ENCODE assay signal across 15 cellular contexts in genomic region chr2:112256654-112257053, GRCh38.
"Had no signal": no experiment of that assay in that cellular context is flagged by ENCODE, and none has a peak within 500 bp of the region (broad histone marks: within the 10 kb centered on the region; RNA-seq: fewer than 3 reads in every experiment).

No MANE protein-coding gene starts in this region.

- H3K9me3 Mint-ChIP-seq: activated B cell treated with CpG ODN at 0.5 μM for 24 hours; activated CD4-positive, alpha-beta T cell treated with anti-CD3 and anti-CD28 coated beads, Interleukin-2, amount 10 ng/mL, durations not matched to agents 7 days and 5 days; activated naive CD4-positive, alpha-beta T cell treated with anti-CD3 and anti-CD28 coated beads, Interleukin-2, amount 10 ng/mL, durations not matched to agents 7 days and 5 days; activated T-helper 17 cell treated with anti-CD3 and anti-CD28 coated beads, Interleukin-2, amount 50 U/mL, for 72 hours; stimulated activated effector memory CD8-positive, alpha-beta T cell treated with anti-CD3 and anti-CD28 coated beads, Interleukin-12 subunit alpha, Interleukin-12 subunit beta, amount 100 ng/mL, for 72 hours had no signal

- H3K27ac Mint-ChIP-seq: activated B cell treated with CpG ODN at 0.5 μM for 24 hours; activated CD4-positive, alpha-beta T cell treated with anti-CD3 and anti-CD28 coated beads, Interleukin-2, amount 10 ng/mL, durations not matched to agents 7 days and 5 days; activated naive CD4-positive, alpha-beta T cell treated with anti-CD3 and anti-CD28 coated beads, Interleukin-2, amount 10 ng/mL, durations not matched to agents 7 days and 5 days; activated T-helper 17 cell treated with anti-CD3 and anti-CD28 coated beads, Interleukin-2, amount 50 U/mL, for 72 hours; neural progenitor cell; stimulated activated effector memory CD8-positive, alpha-beta T cell treated with anti-CD3 and anti-CD28 coated beads, Interleukin-12 subunit alpha, Interleukin-12 subunit beta, amount 100 ng/mL, for 72 hours had no signal

- H3K9me3 ChIP-seq: adrenal gland, tibial nerve, vagina had no signal

- H3K27me3 Mint-ChIP-seq: activated B cell treated with CpG ODN at 0.5 μM for 24 hours; activated CD4-positive, alpha-beta T cell treated with anti-CD3 and anti-CD28 coated beads, Interleukin-2, amount 10 ng/mL, durations not matched to agents 7 days and 5 days; activated T-helper 17 cell treated with anti-CD3 and anti-CD28 coated beads, Interleukin-2, amount 50 U/mL, for 72 hours had no signal

- H3K27me3 ChIP-seq: adrenal gland, neural progenitor cell, tibial nerve, vagina had no signal

- H3K36me3 ChIP-seq: adrenal gland, neural progenitor cell, tibial nerve, vagina had no signal

- DNase-seq: activated B cell treated with CpG ODN at 0.5 μM for 24 hours; activated CD4-positive, alpha-beta T cell treated with anti-CD3 and anti-CD28 coated beads, Interleukin-2, amount 10 ng/mL, durations not matched to agents 7 days and 5 days; activated CD8-positive, alpha-beta memory T cell treated with anti-CD3 and anti-CD28 coated beads for 24 hours; activated naive CD4-positive, alpha-beta T cell treated with anti-CD3 and anti-CD28 coated beads, Interleukin-2, amount 10 ng/mL, durations not matched to agents 7 days and 5 days; adrenal gland; central memory CD4-positive, alpha-beta T cell; cortex of kidney; effector CD8-positive, alpha-beta T cell; posterior cingulate gyrus; T1000 had no signal

- H3K4me3 Mint-ChIP-seq: activated B cell treated with CpG ODN at 0.5 μM for 24 hours; activated naive CD4-positive, alpha-beta T cell treated with anti-CD3 and anti-CD28 coated beads, Interleukin-2, amount 10 ng/mL, durations not matched to agents 7 days and 5 days; activated T-helper 17 cell treated with anti-CD3 and anti-CD28 coated beads, Interleukin-2, amount 50 U/mL, for 72 hours; neural progenitor cell; stimulated activated effector memory CD8-positive, alpha-beta T cell treated with anti-CD3 and anti-CD28 coated beads, Interleukin-12 subunit alpha, Interleukin-12 subunit beta, amount 100 ng/mL, for 72 hours had no signal

- H3K4me3 ChIP-seq: adrenal gland, neural progenitor cell, tibial nerve, vagina had no signal

- ATAC-seq: activated T-helper 17 cell treated with anti-CD3 and anti-CD28 coated beads, Interleukin-2, amount 50 U/mL, for 72 hours; stimulated activated effector memory CD8-positive, alpha-beta T cell treated with anti-CD3 and anti-CD28 coated beads, Interleukin-12 subunit alpha, Interleukin-12 subunit beta, amount 100 ng/mL, for 72 hours had no signal

- H3K27ac ChIP-seq: adrenal gland, neural progenitor cell, tibial nerve, vagina had no signal
